In the genomic region with DNA sequence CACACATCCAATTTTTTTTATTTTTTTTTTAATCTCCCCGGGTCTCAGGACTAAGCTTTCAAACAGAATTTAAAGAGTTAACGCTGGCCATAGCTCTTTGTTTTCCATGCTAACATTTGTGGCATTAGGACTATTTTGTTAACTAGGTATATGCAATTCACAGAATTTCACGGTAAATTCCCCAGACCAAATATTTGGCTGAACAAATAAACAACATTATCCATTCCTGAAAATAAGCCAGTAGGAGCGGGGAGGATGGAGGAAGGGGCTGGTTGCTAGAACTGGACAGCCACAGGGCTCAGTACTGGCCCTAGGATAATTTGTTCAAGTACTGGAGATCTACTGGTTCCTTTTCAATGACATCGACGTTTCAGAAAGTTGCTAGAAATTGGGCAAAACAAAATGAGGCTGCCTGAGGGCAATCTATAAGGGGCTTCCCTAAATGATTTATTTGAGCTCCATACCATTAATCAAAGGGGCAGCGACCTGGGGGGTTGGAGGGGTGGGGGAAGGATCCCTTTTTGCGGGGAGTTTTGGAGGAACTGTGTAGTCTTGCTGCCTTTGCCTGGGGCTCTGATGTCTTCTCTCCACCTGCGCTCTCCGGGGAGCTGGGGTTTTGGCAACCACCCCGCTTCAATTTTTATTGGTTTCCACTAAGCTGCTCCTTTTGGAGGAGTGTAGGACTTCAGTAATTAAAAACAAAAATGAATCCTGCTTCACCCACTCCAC, we compare ENCODE assay signal across 22 cellular contexts. TPM values are rescaled to one million over a fixed set of nuclear protein-coding genes. Genes with fewer than 3 reads are reported as not detected.
DNase-seq lines count a peak whose midpoint lies in the region; ATAC-seq, FAIRE-seq and TF ChIP-seq lines count a peak whose summit lies in the region.
"Had no signal": no experiment of that assay in that cellular context is flagged by ENCODE, and none has a peak within 500 bp of the region (broad histone marks: within the 10 kb centered on the region; RNA-seq: fewer than 3 reads in every experiment).

No MANE protein-coding gene starts in this region.

- H3K36me3 ChIP-seq in trophoblast cell (ENCODE audit: control insufficient read depth in 1 of 2, insufficient read depth in 2 of 2, low read length in 2 of 2) = peaks cover 9 to 13% of the 10 kb centered on the region in 2 experiments
- H3K36me3 ChIP-seq: brain microvascular endothelial cell, pancreas, uterus had no signal

- no peaks in the 10 kb centered on the region for H3K27me3 ChIP-seq in trophoblast cell (ENCODE audit: insufficient read depth, low read length)
- H3K27me3 ChIP-seq: pancreas had no signal

- DNase-seq in fibroblast of villous mesenchyme (ENCODE audit: low read depth) = peak; percentile 38
- DNase-seq in trophoblast cell = peak in 1 of 2 donors; percentile 37
- DNase-seq in NOMO-1 treated with dmso at 0.1 percent for 144 hours (lab: John Stamatoyannopoulos, UW; ENCODE audit: unreplicated experiment) = no peak
- no peak for DNase-seq in activated naive CD8-positive, alpha-beta T cell treated with anti-CD3 and anti-CD28 coated beads for 36 hours
- DNase-seq: activated CD8-positive, alpha-beta T cell treated with anti-CD3 and anti-CD28 coated beads for 36 hours; activated naive CD4-positive, alpha-beta T cell treated with anti-CD3 and anti-CD28 coated beads, Interleukin-2, amount 10 ng/mL, durations not matched to agents 7 days and 5 days; activated T-cell treated with anti-CD3 and anti-CD28 coated beads, Interleukin-2, amount 50 U/mL, for 24 hours; brain microvascular endothelial cell; CD8-positive, alpha-beta memory T cell; cortex of kidney; HFFc6; NCI-H187; NCI-H345; NK-92 treated with Interleukin-12 subunit alpha and Interleukin-12 subunit beta, amount 100 ng/mL, for 24 hours; uterus had no signal

- WGBS in trophoblast cell (ENCODE audit: extremely low coverage, insufficient coverage, insufficient read length) = no CpG with 5 or more reads among the region's 11 CpGs

- no peak overlapping the region for H2AK5ac ChIP-seq in trophoblast cell (ENCODE audit: low read length)

- H4K91ac ChIP-seq in trophoblast cell (ENCODE audit: low read depth, low read length) = no peak overlapping the region

- FAIRE-seq in G401.6 (lab: Jason Lieb, UNC) (peak; percentile 100), TTC549 (lab: Jason Lieb, UNC) (peak; percentile 97)
- FAIRE-seq: pancreas had no signal

- no peak overlapping the region for H3K27ac ChIP-seq in trophoblast cell (ENCODE audit: low read depth, low read length)
- H3K27ac ChIP-seq: brain microvascular endothelial cell, gastroesophageal sphincter, pancreas, uterus, VCaP had no signal

- H3K79me1 ChIP-seq in trophoblast cell (ENCODE audit: low read length) = peaks cover 8% of the 10 kb centered on the region

- no peak for ATAC-seq in GM19035 (IDR thresholded peaks at IDR 0.05; ENCODE audit: unreplicated experiment)
- no peak for ATAC-seq in GM18502 (IDR thresholded peaks at IDR 0.05; ENCODE audit: poor library complexity, unreplicated experiment)
- ATAC-seq: activated CD8-positive, alpha-beta T cell treated with anti-CD3 and anti-CD28 coated beads for 36 hours; gastroesophageal sphincter had no signal

- TF ChIP-seq CTCF in fibroblast of villous mesenchyme (IDR thresholded peaks at IDR 0.05; ENCODE audit: insufficient read depth, low read depth, low read length) = no peak

- H3K27me3 Mint-ChIP-seq in activated naive CD8-positive, alpha-beta T cell treated with anti-CD3 and anti-CD28 coated beads for 36 hours = peaks cover 78% of the 10 kb centered on the region

- H3K23ac ChIP-seq in trophoblast cell (ENCODE audit: low read length) = no peak overlapping the region

- no peak overlapping the region for H2BK5ac ChIP-seq in trophoblast cell (ENCODE audit: low read depth, low read length, poor library complexity)

- H3K9me3 Mint-ChIP-seq in activated naive CD8-positive, alpha-beta T cell treated with anti-CD3 and anti-CD28 coated beads for 36 hours = no peaks in the 10 kb centered on the region
- H3K9me3 Mint-ChIP-seq: activated CD8-positive, alpha-beta T cell treated with anti-CD3 and anti-CD28 coated beads for 36 hours; activated naive CD4-positive, alpha-beta T cell treated with anti-CD3 and anti-CD28 coated beads, Interleukin-2, amount 10 ng/mL, durations not matched to agents 7 days and 5 days; activated T-cell treated with anti-CD3 and anti-CD28 coated beads, Interleukin-2, amount 50 U/mL, for 24 hours; HFFc6 had no signal

- H3K18ac ChIP-seq in trophoblast cell (ENCODE audit: low read length) = no peak overlapping the region

- no peak overlapping the region for H2AFZ ChIP-seq in trophoblast cell (ENCODE audit: insufficient read depth, low read length, poor library complexity)

- H3K4me1 Mint-ChIP-seq in activated naive CD8-positive, alpha-beta T cell treated with anti-CD3 and anti-CD28 coated beads for 36 hours = no peaks in the 10 kb centered on the region

- peak overlapping the region; percentile 86 for H3K4me2 ChIP-seq in trophoblast cell (ENCODE audit: low read length)

- H4K12ac ChIP-seq in trophoblast cell (ENCODE audit: low read depth, low read length) = no peak overlapping the region

- H3K9ac ChIP-seq in trophoblast cell (ENCODE audit: low read length) = no peak overlapping the region

- H4K8ac ChIP-seq in trophoblast cell (ENCODE audit: low read depth, low read length) = no peak overlapping the region

- H3K4me1 ChIP-seq in trophoblast cell (ENCODE audit: control insufficient read depth in 1 of 2, insufficient read depth in 2 of 2, low read length in 2 of 2) = peaks cover 10 to 16% of the 10 kb centered on the region in 2 experiments

- no peak overlapping the region for H3K4me3 Mint-ChIP-seq in activated naive CD8-positive, alpha-beta T cell treated with anti-CD3 and anti-CD28 coated beads for 36 hours
- H3K4me3 Mint-ChIP-seq: activated CD8-positive, alpha-beta T cell treated with anti-CD3 and anti-CD28 coated beads for 36 hours; activated naive CD4-positive, alpha-beta T cell treated with anti-CD3 and anti-CD28 coated beads, Interleukin-2, amount 10 ng/mL, durations not matched to agents 7 days and 5 days; CD8-positive, alpha-beta memory T cell; HFFc6 had no signal

- H3K9me3 ChIP-seq in trophoblast cell (ENCODE audit: insufficient read depth, low read depth, low read length) = no peaks in the 10 kb centered on the region
- H3K9me3 ChIP-seq: gastroesophageal sphincter, pancreas, uterus had no signal

- H3K14ac ChIP-seq in trophoblast cell (ENCODE audit: low read length) = no peak overlapping the region

- no peak overlapping the region for H3K4ac ChIP-seq in trophoblast cell (ENCODE audit: low read depth, low read length)

- H3K27ac Mint-ChIP-seq in activated naive CD8-positive, alpha-beta T cell treated with anti-CD3 and anti-CD28 coated beads for 36 hours = no peak overlapping the region
- H3K27ac Mint-ChIP-seq: activated CD8-positive, alpha-beta T cell treated with anti-CD3 and anti-CD28 coated beads for 36 hours; activated naive CD4-positive, alpha-beta T cell treated with anti-CD3 and anti-CD28 coated beads, Interleukin-2, amount 10 ng/mL, durations not matched to agents 7 days and 5 days; activated T-cell treated with anti-CD3 and anti-CD28 coated beads, Interleukin-2, amount 50 U/mL, for 24 hours; CD8-positive, alpha-beta memory T cell; HFFc6 had no signal

- no peak overlapping the region for H2BK120ac ChIP-seq in trophoblast cell (ENCODE audit: insufficient read depth, low read length, poor library complexity)

- no peaks in the 10 kb centered on the region for H3K79me2 ChIP-seq in trophoblast cell (ENCODE audit: control insufficient read depth, insufficient read depth, low read length, poor library complexity)

- H3K4me3 ChIP-seq in fibroblast of villous mesenchyme (ENCODE audit: low read depth, low read length) (no peak overlapping the region), trophoblast cell (ENCODE audit: low read depth, low read length) (no peak overlapping the region)

- H2BK12ac ChIP-seq in trophoblast cell (ENCODE audit: low read length) = no peak overlapping the region

- no peaks in the 10 kb centered on the region for H3K36me3 Mint-ChIP-seq in activated naive CD8-positive, alpha-beta T cell treated with anti-CD3 and anti-CD28 coated beads for 36 hours
- H3K36me3 Mint-ChIP-seq: activated naive CD4-positive, alpha-beta T cell treated with anti-CD3 and anti-CD28 coated beads, Interleukin-2, amount 10 ng/mL, durations not matched to agents 7 days and 5 days; CD8-positive, alpha-beta memory T cell had no signal

RNA-seq across cellular contexts. Expression of a gene that starts 9.0 kb away (rescaled TPM):
- total RNA-seq in fibroblast of villous mesenchyme = 9.9 and 11.0 TPM in 2 replicates
- 16.6 and 17.9 TPM in 2 replicates for polyA plus RNA-seq in trophoblast cell (2013)
- total RNA-seq in activated naive CD8-positive, alpha-beta T cell treated with anti-CD3 and anti-CD28 coated beads for 36 hours = not detected
- total RNA-seq: activated CD8-positive, alpha-beta T cell treated with anti-CD3 and anti-CD28 coated beads for 36 hours had no signal
- polyA plus RNA-seq: CD8-positive, alpha-beta memory T cell had no signal

Comparison
In these comparisons a context has a peak if more than half of its experiments do, and no peak if none do; other contexts are left out.
1. RNA of a gene that starts 9.0 kb away (total RNA-seq): 9.9 to 11.0 TPM in fibroblast of villous mesenchyme; not detected in activated naive CD8-positive, alpha-beta T cell treated with anti-CD3 and anti-CD28 coated beads for 36 hours; every median in the first group is over 10 times any median in the second.